Comparison of ENCODE assay signal across 8 cellular contexts in genomic region chr12:107903377-107904061, GRCh38.
A peak's percentile ranks its signal among the peaks of the same experiment; 100 is the strongest.
DNase-seq lines count a peak whose midpoint lies in the region; ATAC-seq and TF ChIP-seq lines count a peak whose summit lies in the region.

No MANE protein-coding gene starts in this region.

- peaks cover 0 to 4% of the 10 kb centered on the region in 2 donors for H3K4me1 ChIP-seq in duodenal mucosa (ENCODE audit: control insufficient read depth in 1 of 2, insufficient read depth in 2 of 2, low read length in 2 of 2)

- H3K27me3 Mint-ChIP-seq in naive B cell, result peaks cover 41 to 67% (median 50%) of the 10 kb centered on the region in 3 donors
- peaks cover 93% of the 10 kb centered on the region for H3K27me3 Mint-ChIP-seq in type B pancreatic cell

- H3K27ac ChIP-seq in HL-60 (replicated peaks) (peak overlapping the region; percentile 33; the same call in 1 of the 2 replicates), SK-N-MC (no peak overlapping the region), duodenal mucosa (ENCODE audit: low read depth, low read length) (no peak overlapping the region)

- H3K9me3 Mint-ChIP-seq in naive B cell (peaks cover 0 to 10% (median 5%) of the 10 kb centered on the region in 7 donors), type B pancreatic cell (no peaks in the 10 kb centered on the region)

- H3K36me3 Mint-ChIP-seq in naive B cell (no peaks in the 10 kb centered on the region), type B pancreatic cell (no peaks in the 10 kb centered on the region)

- ATAC-seq in GM21390 (IDR thresholded peaks at IDR 0.05; ENCODE audit: unreplicated experiment) (peak; percentile 98), naive B cell (ENCODE audit: low read depth in 2 of 2) (peak; percentile 89 to 90)

- H3K9me3 ChIP-seq in SK-N-MC (ENCODE audit: low read depth, low read length) (no peaks in the 10 kb centered on the region), duodenal mucosa (ENCODE audit: control insufficient read depth in 1 of 2, low read length in 2 of 2) (no peaks in the 10 kb centered on the region)

- H3K4me3 ChIP-seq in GM12864 (ENCODE audit: low read depth, low read length) (peak overlapping the region; percentile 58), HL-60 (replicated peaks; ENCODE audit: insufficient read depth, low read length) (peak overlapping the region; percentile 34), SK-N-MC (peak overlapping the region; percentile 18; the same call in 1 of the 2 replicates), duodenal mucosa (ENCODE audit: low read depth in 1 of 2, low read length in 2 of 2) (peak overlapping the region; percentile 44 to 51)

- peaks cover 0 to 8% (median 8%) of the 10 kb centered on the region in 3 donors for H3K4me1 Mint-ChIP-seq in naive B cell
- H3K4me1 Mint-ChIP-seq in type B pancreatic cell (ENCODE audit: unreplicated experiment), result no peaks in the 10 kb centered on the region

- H3K4me3 Mint-ChIP-seq in naive B cell (peak overlapping the region; percentile 34 to 83 (median 71)), type B pancreatic cell (peak overlapping the region; percentile 81)

- peak overlapping the region in 1 of 6 donors; percentile 23 for H3K27ac Mint-ChIP-seq in naive B cell
- H3K27ac Mint-ChIP-seq in type B pancreatic cell, result no peak overlapping the region

- no peaks in the 10 kb centered on the region for H3K36me3 ChIP-seq in SK-N-MC (ENCODE audit: insufficient read depth, low read length)
- H3K36me3 ChIP-seq in duodenal mucosa (ENCODE audit: control insufficient read depth in 1 of 2, insufficient read depth in 2 of 2, low read length in 2 of 2), result no peaks in the 10 kb centered on the region

- H3K9ac ChIP-seq in SK-N-MC (ENCODE audit: insufficient read length), result no peak overlapping the region
- H3K9ac ChIP-seq in duodenal mucosa (ENCODE audit: low read depth in 1 of 2, low read length in 2 of 2), result no peak overlapping the region

- H3K27me3 ChIP-seq in HL-60 (ENCODE audit: insufficient read depth, poor library complexity, severe bottlenecking) (no peaks in the 10 kb centered on the region), duodenal mucosa (ENCODE audit: control insufficient read depth in 1 of 2, insufficient read depth in 2 of 2, low read length in 2 of 2) (peaks cover 13 to 37% of the 10 kb centered on the region in 2 donors)

- no peak for TF ChIP-seq CTCF in GM12864 (IDR thresholded peaks at IDR 0.05; ENCODE audit: low read depth, low read length, missing control alignments)
- TF ChIP-seq CTCF in HL-60 (IDR thresholded peaks at IDR 0.05; ENCODE audit: insufficient read depth, low read length), result no peak
- no peak for TF ChIP-seq CTCF in type B pancreatic cell (conservative IDR thresholded peaks at IDR 0.05)

- DNase-seq in GM12864 (ENCODE audit: low read depth) (peak; percentile 61), HL-60 (ENCODE audit: low read depth in 1 of 2, low spot score in 1 of 2) (peak in 1 of 2 experiments; percentile 76), SK-N-MC (ENCODE audit: low read depth, low spot score) (no peak), naive B cell (peak; percentile 11), type B pancreatic cell (ENCODE audit: extremely low spot score, unreplicated experiment) (peak; percentile 76), dedifferentiated amniotic fluid mesenchymal stem cell (ENCODE audit: extremely low spot score) (no peak)

Comparison
In these comparisons a context has a peak if more than half of its experiments do, and no peak if none do; other contexts are left out.
1. DNase-seq: peak in GM12864 (single experiment), naive B cell (single experiment) and type B pancreatic cell (single experiment); none in SK-N-MC (single experiment) and dedifferentiated amniotic fluid mesenchymal stem cell (single experiment).
2. Peak in every context shown above with its lines, with median percentiles within 50 percentile points of each other: H3K4me3 ChIP-seq.